In genomic region chr22:29704528-29705285, GRCh38 we compare ENCODE assay signal across 11 cellular contexts. TPM values are rescaled to one million over a fixed set of nuclear protein-coding genes. Genes with fewer than 3 reads are reported as not detected.
DNase-seq lines count a peak whose midpoint lies in the region; ATAC-seq, FAIRE-seq and TF ChIP-seq lines count a peak whose summit lies in the region.
"Had no signal": no experiment of that assay in that cellular context is flagged by ENCODE, and none has a peak within 500 bp of the region (broad histone marks: within the 10 kb centered on the region; RNA-seq: fewer than 3 reads in every experiment).

No MANE protein-coding gene starts in this region.

- no peak overlapping the region for H3K4me2 ChIP-seq in hepatocyte

- H3K27me3 ChIP-seq in SJSA1 (replicated peaks) (no peaks in the 10 kb centered on the region), hepatocyte (peaks cover 25% of the 10 kb centered on the region), foreskin keratinocyte (peaks cover 42% of the 10 kb centered on the region)

- no peak overlapping the region for H3K27ac Mint-ChIP-seq in stimulated activated memory B cell treated with anti-CD40 and anti-IgM and Interleukin-4, amounts not matched to agents 10 μg/mL and 1 μg/mL and 100 μg/mL, for 72 hours
- H3K27ac Mint-ChIP-seq: activated T-helper 17 cell treated with anti-CD3 and anti-CD28 coated beads, Interleukin-2, amount 50 U/mL, for 72 hours had no signal

- H3K9me3 Mint-ChIP-seq in stimulated activated memory B cell treated with anti-CD40 and anti-IgM and Interleukin-4, amounts not matched to agents 10 μg/mL and 1 μg/mL and 100 μg/mL, for 72 hours, result no peaks in the 10 kb centered on the region
- H3K9me3 Mint-ChIP-seq: activated T-helper 17 cell treated with anti-CD3 and anti-CD28 coated beads, Interleukin-2, amount 50 U/mL, for 72 hours; CD4-positive, CD25-positive, alpha-beta regulatory T cell had no signal

- H3K36me3 Mint-ChIP-seq in stimulated activated memory B cell treated with anti-CD40 and anti-IgM and Interleukin-4, amounts not matched to agents 10 μg/mL and 1 μg/mL and 100 μg/mL, for 72 hours, result no peaks in the 10 kb centered on the region
- H3K36me3 Mint-ChIP-seq: CD4-positive, CD25-positive, alpha-beta regulatory T cell had no signal

- H3K36me3 ChIP-seq in SJSA1 (no peaks in the 10 kb centered on the region), hepatocyte (replicated peaks; ENCODE audit: insufficient read depth, low read depth) (no peaks in the 10 kb centered on the region)
- H3K36me3 ChIP-seq: heart left ventricle had no signal

- peak; percentile 13 for DNase-seq in SIG-M5 treated with dmso at 0.1 percent for 504 hours (lab: John Stamatoyannopoulos, UW; ENCODE audit: unreplicated experiment)
- DNase-seq in SIG-M5 (lab: John Stamatoyannopoulos, UW), result no peak
- peak; percentile 34 to 65 for DNase-seq in SJSA1 (ENCODE audit: low read depth in 1 of 2, low spot score in 2 of 2)
- peak; percentile 56 for DNase-seq in hepatocyte (ENCODE audit: low spot score)
- DNase-seq in urothelium cell line (ENCODE audit: low spot score), result peak; percentile 66
- no peak for DNase-seq in islet precursor cell
- no peak for DNase-seq in foreskin keratinocyte
- DNase-seq: CD4-positive, CD25-positive, alpha-beta regulatory T cell; heart left ventricle had no signal

- no peak for ATAC-seq in foreskin keratinocyte
- ATAC-seq in stimulated activated memory B cell treated with anti-CD40 and anti-IgM and Interleukin-4, amounts not matched to agents 10 μg/mL and 1 μg/mL and 100 μg/mL, for 72 hours, result no peak
- ATAC-seq: activated T-helper 17 cell treated with anti-CD3 and anti-CD28 coated beads, Interleukin-2, amount 50 U/mL, for 72 hours had no signal

- no peaks in the 10 kb centered on the region for H3K79me2 ChIP-seq in hepatocyte

- H3K4me1 ChIP-seq in SJSA1 (replicated peaks), result peaks cover 7% of the 10 kb centered on the region
- H3K4me1 ChIP-seq in hepatocyte (ENCODE audit: insufficient read depth), result peaks cover 9% of the 10 kb centered on the region
- H3K4me1 ChIP-seq in foreskin keratinocyte, result peaks cover 8% of the 10 kb centered on the region

- no peak overlapping the region for H2AFZ ChIP-seq in hepatocyte

- no peak overlapping the region for H3K4me3 Mint-ChIP-seq in stimulated activated memory B cell treated with anti-CD40 and anti-IgM and Interleukin-4, amounts not matched to agents 10 μg/mL and 1 μg/mL and 100 μg/mL, for 72 hours
- H3K4me3 Mint-ChIP-seq: activated T-helper 17 cell treated with anti-CD3 and anti-CD28 coated beads, Interleukin-2, amount 50 U/mL, for 72 hours; CD4-positive, CD25-positive, alpha-beta regulatory T cell had no signal

- peaks cover 20% of the 10 kb centered on the region for H3K4me1 Mint-ChIP-seq in stimulated activated memory B cell treated with anti-CD40 and anti-IgM and Interleukin-4, amounts not matched to agents 10 μg/mL and 1 μg/mL and 100 μg/mL, for 72 hours
- H3K4me1 Mint-ChIP-seq: activated T-helper 17 cell treated with anti-CD3 and anti-CD28 coated beads, Interleukin-2, amount 50 U/mL, for 72 hours had no signal

- no peak overlapping the region for H3K4me3 ChIP-seq in SJSA1
- H3K4me3 ChIP-seq in hepatocyte, result no peak overlapping the region
- H3K4me3 ChIP-seq: heart left ventricle had no signal

- TF ChIP-seq CTCF in hepatocyte (IDR thresholded peaks at IDR 0.05; ENCODE audit: poor library complexity), result no peak
- TF ChIP-seq CTCF in foreskin keratinocyte (conservative IDR thresholded peaks at IDR 0.05), result no peak

- 33% methylated on average over 13 of the region's 14 CpGs for WGBS in hepatocyte (ENCODE audit: low lambda C conversion rate, missing lambda C conversion rate)

- no peaks in the 10 kb centered on the region for H4K20me1 ChIP-seq in hepatocyte (ENCODE audit: insufficient read depth, poor library complexity, severe bottlenecking)

- H3K9me3 ChIP-seq in SJSA1 (replicated peaks) (no peaks in the 10 kb centered on the region), hepatocyte (ENCODE audit: low read depth) (no peaks in the 10 kb centered on the region)
- H3K9me3 ChIP-seq: heart left ventricle had no signal

- H3K27me3 Mint-ChIP-seq in stimulated activated memory B cell treated with anti-CD40 and anti-IgM and Interleukin-4, amounts not matched to agents 10 μg/mL and 1 μg/mL and 100 μg/mL, for 72 hours, result peaks cover 59% of the 10 kb centered on the region
- H3K27me3 Mint-ChIP-seq: CD4-positive, CD25-positive, alpha-beta regulatory T cell had no signal

- H3K9me2 ChIP-seq in hepatocyte (replicated peaks; ENCODE audit: insufficient read depth), result no peaks in the 10 kb centered on the region

- no peak overlapping the region for H3K27ac ChIP-seq in SJSA1
- H3K27ac ChIP-seq in hepatocyte, result no peak overlapping the region
- H3K27ac ChIP-seq in foreskin keratinocyte, result no peak overlapping the region
- H3K27ac ChIP-seq: heart left ventricle had no signal

- peak; percentile 68 for FAIRE-seq in urothelium cell line (lab: Jason Lieb, UNC)

RNA-seq across cellular contexts. Expression of gene CABP7, which starts 15.1 kb away (rescaled TPM):
- not detected in 2 replicates for total RNA-seq in SJSA1 (2014; rRNA removed; shearing (Covaris generic))
- total RNA-seq in hepatocyte (0.44 TPM in 1 of 2 replicates, not detected in the other), foreskin keratinocyte (not detected in 2 replicates)
- polyA plus RNA-seq in hepatocyte (0.13 and 0.16 TPM in 2 replicates), foreskin keratinocyte (0.01 TPM in 1 of 2 replicates, not detected in the other)
- total RNA-seq: heart left ventricle had no signal

Comparison
In these comparisons a context has a peak if more than half of its experiments do, and no peak if none do; other contexts are left out.
1. DNase-seq: peak in SIG-M5 treated with dmso at 0.1 percent for 504 hours (single experiment), SJSA1 (2 of 2), hepatocyte (single experiment) and urothelium cell line (single experiment); none in SIG-M5 (single experiment), islet precursor cell (single experiment) and foreskin keratinocyte (0 of 2).